In genomic region chr1:10236405-10237156, GRCh38 we compare ENCODE assay signal across 20 cellular contexts. TPM values are rescaled to one million over a fixed set of nuclear protein-coding genes. Genes with fewer than 3 reads are reported as not detected.
DNase-seq lines count a peak whose midpoint lies in the region; ATAC-seq, FAIRE-seq and TF ChIP-seq lines count a peak whose summit lies in the region.
"Had no signal": no experiment of that assay in that cellular context is flagged by ENCODE, and none has a peak within 500 bp of the region (broad histone marks: within the 10 kb centered on the region; RNA-seq: fewer than 3 reads in every experiment).

No MANE protein-coding gene starts in this region.

- no peak for DNase-seq in activated CD4-positive, alpha-beta T cell treated with anti-CD3 and anti-CD28 coated beads for 36 hours
- DNase-seq in activated CD4-positive, alpha-beta T cell treated with anti-CD3 and anti-CD28 coated beads for 48 hours: no peak
- no peak for DNase-seq in activated T-helper 1 cell treated with anti-CD3 and anti-CD28 coated beads, Interleukin-12 subunit alpha, Interleukin-12 subunit beta, Interleukin-2, Interleukin-4 antibody, amounts not matched to agents 30 ng/mL and 10 ng/mL and 1 ng/mL, durations not matched to agents 14 hours and 24 hours and 36 hours (ENCODE audit: low spot score)
- peak; percentile 68 for DNase-seq in fibroblast of the aortic adventitia (ENCODE audit: low read depth)
- DNase-seq in EL: no peak
- DNase-seq in D721Med (ENCODE audit: insufficient read length, low spot score): no peak
- DNase-seq in HK-2 (ENCODE audit: unreplicated experiment): no peak
- DNase-seq: activated naive CD4-positive, alpha-beta T cell treated with anti-CD3 and anti-CD28 coated beads for 36 hours; CD4-positive, alpha-beta memory T cell; esophagus squamous epithelium; NCI-H1092; NCI-H2171 treated with DMSO at 0.1 percent for 48 hours; NCI-H774; small intestine; trophoblast cell had no signal

- CTCF ChIA-PET in activated CD4-positive, alpha-beta T cell treated with anti-CD3 and anti-CD28 coated beads for 36 hours (lab: Charles Lee): interaction anchor here (0.6 to 1.2 kb wide), 2 partner anchors 21 to 150 kb away, joined by 3 to 4 read pairs; no protein-coding TSS in a partner anchor

- H3K4me1 Mint-ChIP-seq in activated CD4-positive, alpha-beta T cell treated with anti-CD3 and anti-CD28 coated beads for 36 hours: peaks cover 17% of the 10 kb centered on the region
- H3K4me1 Mint-ChIP-seq in activated T-helper 1 cell treated with anti-CD3 and anti-CD28 coated beads, Interleukin-12 subunit alpha, Interleukin-12 subunit beta, Interleukin-2, Interleukin-4 antibody, amounts not matched to agents 30 ng/mL and 10 ng/mL and 1 ng/mL, durations not matched to agents 14 hours and 24 hours and 36 hours (ENCODE audit: low read depth): peaks cover 16% of the 10 kb centered on the region
- H3K4me1 Mint-ChIP-seq in stimulated activated memory B cell treated with anti-CD40 and anti-IgM and Interleukin-4, amounts not matched to agents 10 μg/mL and 1 μg/mL and 100 μg/mL, for 72 hours: peaks cover 22% of the 10 kb centered on the region

- no peaks in the 10 kb centered on the region for H3K27me3 Mint-ChIP-seq in activated CD4-positive, alpha-beta T cell treated with anti-CD3 and anti-CD28 coated beads for 36 hours
- H3K27me3 Mint-ChIP-seq in activated T-helper 1 cell treated with anti-CD3 and anti-CD28 coated beads, Interleukin-12 subunit alpha, Interleukin-12 subunit beta, Interleukin-2, Interleukin-4 antibody, amounts not matched to agents 30 ng/mL and 10 ng/mL and 1 ng/mL, durations not matched to agents 14 hours and 24 hours and 36 hours (ENCODE audit: insufficient read depth): peaks cover 1% of the 10 kb centered on the region
- no peaks in the 10 kb centered on the region for H3K27me3 Mint-ChIP-seq in stimulated activated memory B cell treated with anti-CD40 and anti-IgM and Interleukin-4, amounts not matched to agents 10 μg/mL and 1 μg/mL and 100 μg/mL, for 72 hours
- H3K27me3 Mint-ChIP-seq: CD4-positive, alpha-beta memory T cell had no signal

- TF ChIP-seq CTCF in fibroblast of the aortic adventitia (IDR thresholded peaks at IDR 0.05; ENCODE audit: insufficient read depth, low read length) (no peak), D721Med (IDR thresholded peaks at IDR 0.05; ENCODE audit: insufficient read depth, missing control alignments) (no peak)

- H3K27ac Mint-ChIP-seq in activated CD4-positive, alpha-beta T cell treated with anti-CD3 and anti-CD28 coated beads for 36 hours: peak overlapping the region; percentile 56
- H3K27ac Mint-ChIP-seq in activated T-helper 1 cell treated with anti-CD3 and anti-CD28 coated beads, Interleukin-12 subunit alpha, Interleukin-12 subunit beta, Interleukin-2, Interleukin-4 antibody, amounts not matched to agents 30 ng/mL and 10 ng/mL and 1 ng/mL, durations not matched to agents 14 hours and 24 hours and 36 hours: peak overlapping the region; percentile 19
- H3K27ac Mint-ChIP-seq in stimulated activated memory B cell treated with anti-CD40 and anti-IgM and Interleukin-4, amounts not matched to agents 10 μg/mL and 1 μg/mL and 100 μg/mL, for 72 hours: peak overlapping the region; percentile 51
- H3K27ac Mint-ChIP-seq: activated naive CD4-positive, alpha-beta T cell treated with anti-CD3 and anti-CD28 coated beads for 36 hours had no signal

- FAIRE-seq in D721Med (lab: Jason Lieb, UNC): no peak
- FAIRE-seq: A204.1, small intestine had no signal

- POLR2A ChIA-PET in activated CD4-positive, alpha-beta T cell treated with anti-CD3 and anti-CD28 coated beads for 36 hours (lab: Charles Lee): interaction anchor here (0.5 to 0.7 kb wide), 4 partner anchors 15 to 219 kb away, joined by 3 to 5 read pairs (median 3); no protein-coding TSS in a partner anchor

- peak; percentile 51 for ATAC-seq in activated CD4-positive, alpha-beta T cell treated with anti-CD3 and anti-CD28 coated beads for 36 hours
- no peak for ATAC-seq in stimulated activated memory B cell treated with anti-CD40 and anti-IgM and Interleukin-4, amounts not matched to agents 10 μg/mL and 1 μg/mL and 100 μg/mL, for 72 hours
- ATAC-seq: left lobe of liver, Panc1 had no signal

- no peaks in the 10 kb centered on the region for H3K36me3 Mint-ChIP-seq in activated CD4-positive, alpha-beta T cell treated with anti-CD3 and anti-CD28 coated beads for 36 hours (ENCODE audit: low read depth)
- no peaks in the 10 kb centered on the region for H3K36me3 Mint-ChIP-seq in activated T-helper 1 cell treated with anti-CD3 and anti-CD28 coated beads, Interleukin-12 subunit alpha, Interleukin-12 subunit beta, Interleukin-2, Interleukin-4 antibody, amounts not matched to agents 30 ng/mL and 10 ng/mL and 1 ng/mL, durations not matched to agents 14 hours and 24 hours and 36 hours (ENCODE audit: low read depth)
- no peaks in the 10 kb centered on the region for H3K36me3 Mint-ChIP-seq in stimulated activated memory B cell treated with anti-CD40 and anti-IgM and Interleukin-4, amounts not matched to agents 10 μg/mL and 1 μg/mL and 100 μg/mL, for 72 hours

- intact Hi-C loops in activated CD4-positive, alpha-beta T cell treated with anti-CD3 and anti-CD28 coated beads for 36 hours (cut with DNase I, micrococcal nuclease): loop anchor here in 1 of 2 experiments (2.0 kb wide), 1 partner anchor 18 kb away; no protein-coding TSS in a partner anchor
- intact Hi-C loops in activated T-helper 1 cell treated with anti-CD3 and anti-CD28 coated beads, Interleukin-12 subunit alpha, Interleukin-12 subunit beta, Interleukin-2, Interleukin-4 antibody, amounts not matched to agents 30 ng/mL and 10 ng/mL and 1 ng/mL, durations not matched to agents 14 hours and 24 hours and 36 hours (cut with micrococcal nuclease): loop anchor here (2.0 kb wide), 1 partner anchor 26 kb away; the partner anchor contains the start of gene KIF1B

- no peak overlapping the region for H3K4me3 Mint-ChIP-seq in activated CD4-positive, alpha-beta T cell treated with anti-CD3 and anti-CD28 coated beads for 36 hours
- H3K4me3 Mint-ChIP-seq in activated T-helper 1 cell treated with anti-CD3 and anti-CD28 coated beads, Interleukin-12 subunit alpha, Interleukin-12 subunit beta, Interleukin-2, Interleukin-4 antibody, amounts not matched to agents 30 ng/mL and 10 ng/mL and 1 ng/mL, durations not matched to agents 14 hours and 24 hours and 36 hours: no peak overlapping the region
- H3K4me3 Mint-ChIP-seq in stimulated activated memory B cell treated with anti-CD40 and anti-IgM and Interleukin-4, amounts not matched to agents 10 μg/mL and 1 μg/mL and 100 μg/mL, for 72 hours: peak overlapping the region; percentile 34
- H3K4me3 Mint-ChIP-seq: activated naive CD4-positive, alpha-beta T cell treated with anti-CD3 and anti-CD28 coated beads for 36 hours; CD4-positive, alpha-beta memory T cell had no signal

- no peak overlapping the region for H3K4me3 ChIP-seq in fibroblast of the aortic adventitia (ENCODE audit: low read depth, low read length)
- H3K4me3 ChIP-seq: breast epithelium, esophagus squamous epithelium had no signal

- H3K9me3 Mint-ChIP-seq in activated CD4-positive, alpha-beta T cell treated with anti-CD3 and anti-CD28 coated beads for 36 hours (ENCODE audit: low read depth): no peaks in the 10 kb centered on the region
- H3K9me3 Mint-ChIP-seq in activated T-helper 1 cell treated with anti-CD3 and anti-CD28 coated beads, Interleukin-12 subunit alpha, Interleukin-12 subunit beta, Interleukin-2, Interleukin-4 antibody, amounts not matched to agents 30 ng/mL and 10 ng/mL and 1 ng/mL, durations not matched to agents 14 hours and 24 hours and 36 hours: no peaks in the 10 kb centered on the region
- H3K9me3 Mint-ChIP-seq in stimulated activated memory B cell treated with anti-CD40 and anti-IgM and Interleukin-4, amounts not matched to agents 10 μg/mL and 1 μg/mL and 100 μg/mL, for 72 hours: no peaks in the 10 kb centered on the region
- H3K9me3 Mint-ChIP-seq: activated naive CD4-positive, alpha-beta T cell treated with anti-CD3 and anti-CD28 coated beads for 36 hours; CD4-positive, alpha-beta memory T cell had no signal

RNA-seq across cellular contexts. Expression of gene KIF1B, which starts 26.2 kb away (rescaled TPM):
- 10 to 100 TPM; 12.3 to 13.5 TPM for total RNA-seq in activated CD4-positive, alpha-beta T cell treated with anti-CD3 and anti-CD28 coated beads for 36 hours
- 15.8 and 19.0 TPM in 2 replicates for total RNA-seq in activated T-helper 1 cell treated with anti-CD3 and anti-CD28 coated beads, Interleukin-12 subunit alpha, Interleukin-12 subunit beta, Interleukin-2, Interleukin-4 antibody, amounts not matched to agents 30 ng/mL and 10 ng/mL and 1 ng/mL, durations not matched to agents 14 hours and 24 hours and 36 hours
- total RNA-seq in fibroblast of the aortic adventitia (ENCODE audit: low replicate concordance): 34.8 and 45.5 TPM in 2 replicates
